14 cellular contexts compared by ENCODE assay signal in the genomic region with DNA sequence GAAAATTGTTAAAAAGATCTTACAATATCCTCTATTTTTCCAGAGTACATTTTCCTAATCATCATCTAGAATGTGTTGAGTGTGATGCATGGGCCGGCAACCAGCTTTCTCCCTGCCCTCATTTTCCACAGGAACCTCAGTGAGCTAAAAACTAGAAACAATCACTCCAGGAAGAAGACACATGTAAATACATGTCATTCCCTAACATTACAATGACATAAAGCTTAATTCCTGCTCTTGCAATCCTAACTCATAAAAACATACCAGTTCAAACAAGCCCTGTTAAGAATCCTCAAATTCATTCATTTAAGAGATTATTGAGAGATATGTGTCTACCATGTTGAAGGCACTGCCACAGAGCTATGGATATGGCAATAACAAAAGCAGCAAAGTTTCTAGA. TPM values are rescaled to one million over a fixed set of nuclear protein-coding genes. Genes with fewer than 3 reads are reported as not detected.
DNase-seq lines count a peak whose midpoint lies in the region; ATAC-seq, FAIRE-seq and TF ChIP-seq lines count a peak whose summit lies in the region.
"Had no signal": no experiment of that assay in that cellular context is flagged by ENCODE, and none has a peak within 500 bp of the region (broad histone marks: within the 10 kb centered on the region; RNA-seq: fewer than 3 reads in every experiment).

No MANE protein-coding gene starts in this region.

- no peaks in the 10 kb centered on the region for H3K27me3 Mint-ChIP-seq in MCF 10A (ENCODE audit: insufficient read depth, unreplicated experiment)
- H3K27me3 Mint-ChIP-seq in naive thymus-derived CD4-positive, alpha-beta T cell, result no peaks in the 10 kb centered on the region

- no peaks in the 10 kb centered on the region for H3K36me3 ChIP-seq in mammary epithelial cell (ENCODE audit: insufficient read depth, low read length)
- no peaks in the 10 kb centered on the region for H3K36me3 ChIP-seq in colonic mucosa
- no peaks in the 10 kb centered on the region for H3K36me3 ChIP-seq in keratinocyte (ENCODE audit: control insufficient read depth in 2 of 2, extremely low read depth in 1 of 2, insufficient read depth in 2 of 2, low read length in 2 of 2)
- H3K36me3 ChIP-seq in naive thymus-derived CD4-positive, alpha-beta T cell (ENCODE audit: control insufficient read depth in 2 of 3, insufficient read depth in 3 of 3, low read length in 3 of 3), result no peaks in the 10 kb centered on the region

- H3K27ac ChIP-seq in mammary epithelial cell (ENCODE audit: insufficient read depth, low read depth, low read length) (no peak overlapping the region), colonic mucosa (peak overlapping the region; percentile 70), keratinocyte (ENCODE audit: control insufficient read depth, insufficient read depth, low read length) (no peak overlapping the region)
- no peak overlapping the region for H3K27ac ChIP-seq in naive thymus-derived CD4-positive, alpha-beta T cell (ENCODE audit: low read depth, low read length)
- H3K27ac ChIP-seq: 22Rv1 had no signal

- H3K4me2 ChIP-seq in mammary epithelial cell (ENCODE audit: insufficient read depth, low read depth, low read length), result peak overlapping the region; percentile 41
- H3K4me2 ChIP-seq in keratinocyte (ENCODE audit: control insufficient read depth, extremely low read depth, insufficient read depth, low read depth, low read length), result peak overlapping the region; percentile 42

- no TSS peak for BruUV-seq in mammary epithelial cell (replicated peaks; lab: Mats Ljungman, UMichigan)
- no TSS peak for BruUV-seq in MCF 10A (replicated peaks; lab: Mats Ljungman, UMichigan)

- H3K36me3 Mint-ChIP-seq in MCF 10A (ENCODE audit: insufficient read depth, unreplicated experiment), result no peaks in the 10 kb centered on the region
- peaks cover 0 to 29% (median 23%) of the 10 kb centered on the region in 5 donors for H3K36me3 Mint-ChIP-seq in naive thymus-derived CD4-positive, alpha-beta T cell

- H4K20me1 ChIP-seq in mammary epithelial cell (ENCODE audit: insufficient read depth, low read length) (no peaks in the 10 kb centered on the region), keratinocyte (ENCODE audit: control insufficient read depth, extremely low read depth, insufficient read depth, low read length) (no peaks in the 10 kb centered on the region)

- dilution Hi-C loops in mammary epithelial cell (cut with HindIII; ENCODE audit: low sequenced_read_pairs), result no loop called here
- dilution Hi-C loops in keratinocyte (cut with MboI; ENCODE audit: extremely low pct_ligation_motif_present, low sequenced_read_pairs), result no loop called here

- no peak for TF ChIP-seq CTCF in mammary epithelial cell (conservative IDR thresholded peaks at IDR 0.05 in 1 of 2, IDR thresholded peaks at IDR 0.05 in 1 of 2; ENCODE audit: extremely low read depth in 1 of 2, insufficient read depth in 1 of 2, low read depth in 1 of 2, low read length in 2 of 2)
- TF ChIP-seq CTCF in MCF 10A (IDR thresholded peaks at IDR 0.05; ENCODE audit: unreplicated experiment), result no peak
- TF ChIP-seq CTCF in colonic mucosa (IDR thresholded peaks at IDR 0.05), result no peak
- no peak for TF ChIP-seq CTCF in keratinocyte (optimal IDR thresholded peaks at IDR 0.05 in 1 of 3, IDR thresholded peaks at IDR 0.05 in 1 of 3, conservative IDR thresholded peaks at IDR 0.05 in 1 of 3; ENCODE audit: extremely low read depth in 1 of 3, insufficient read depth in 2 of 3, low read length in 3 of 3)

- no peaks in the 10 kb centered on the region for H3K9me3 ChIP-seq in mammary epithelial cell (replicated peaks; ENCODE audit: insufficient read depth, low read length)
- H3K9me3 ChIP-seq in colonic mucosa, result no peaks in the 10 kb centered on the region
- no peaks in the 10 kb centered on the region for H3K9me3 ChIP-seq in keratinocyte (ENCODE audit: control insufficient read depth, low read depth, low read length)
- H3K9me3 ChIP-seq in naive thymus-derived CD4-positive, alpha-beta T cell (ENCODE audit: control insufficient read depth in 2 of 3, low read length in 3 of 3), result no peaks in the 10 kb centered on the region

- H3K4me3 Mint-ChIP-seq in MCF 10A (ENCODE audit: unreplicated experiment), result no peak overlapping the region
- H3K4me3 Mint-ChIP-seq in naive thymus-derived CD4-positive, alpha-beta T cell, result no peak overlapping the region
- H3K4me3 Mint-ChIP-seq: CD14-positive monocyte, HFFc6 had no signal

- peak overlapping the region; percentile 26 for H2AFZ ChIP-seq in mammary epithelial cell (ENCODE audit: low read depth, low read length)
- no peak overlapping the region for H2AFZ ChIP-seq in keratinocyte (ENCODE audit: control insufficient read depth, low read length)

- H3K4me3 ChIP-seq in mammary epithelial cell (replicated peaks in 1 of 3; ENCODE audit: insufficient read depth in 1 of 3, low read depth in 2 of 3, low read length in 3 of 3) (no peak overlapping the region), colonic mucosa (no peak overlapping the region), keratinocyte (ENCODE audit: control insufficient read depth in 2 of 3, extremely low read depth in 1 of 3, insufficient read depth in 2 of 3, low read depth in 1 of 3, low read length in 3 of 3) (no peak overlapping the region)
- no peak overlapping the region for H3K4me3 ChIP-seq in naive thymus-derived CD4-positive, alpha-beta T cell (ENCODE audit: low read length)

- POLR2A ChIA-PET in MCF 10A (lab: Yijun Ruan, JAX), result interaction anchor here (1.3 to 2.0 kb wide), 5 partner anchors 9 to 64 kb away, joined by 3 to 8 read pairs (median 5); partner anchors contain the start of gene ZNF622
- POLR2A ChIA-PET in naive thymus-derived CD4-positive, alpha-beta T cell (lab: Charles Lee), result no interaction called here

- CTCF ChIA-PET in mammary epithelial cell (lab: Charles Lee; ENCODE audit: low non-redundant PET), result no interaction called here
- CTCF ChIA-PET in MCF 10A (lab: Yijun Ruan, JAX), result interaction anchor here (0.6 to 3.8 kb wide), 10 partner anchors 14 to 714 kb away, joined by 3 to 22 read pairs (median 8); no protein-coding TSS in a partner anchor
- CTCF ChIA-PET in naive thymus-derived CD4-positive, alpha-beta T cell (lab: Charles Lee), result interaction anchor here (1.2 kb wide), 1 partner anchor 183 kb away, joined by 5 read pairs; no protein-coding TSS in a partner anchor

- no peaks in the 10 kb centered on the region for H3K27me3 ChIP-seq in mammary epithelial cell (ENCODE audit: insufficient read depth, low read length)
- H3K27me3 ChIP-seq in colonic mucosa, result no peaks in the 10 kb centered on the region
- no peaks in the 10 kb centered on the region for H3K27me3 ChIP-seq in keratinocyte (ENCODE audit: control insufficient read depth, extremely low read depth, insufficient read depth, low read length)
- H3K27me3 ChIP-seq in naive thymus-derived CD4-positive, alpha-beta T cell (ENCODE audit: control insufficient read depth in 2 of 2, insufficient read depth in 2 of 2, low read length in 2 of 2), result no peaks in the 10 kb centered on the region

- FAIRE-seq in keratinocyte (lab: Jason Lieb, UNC), result peak; percentile 78

- H3K79me2 ChIP-seq in mammary epithelial cell (ENCODE audit: insufficient read depth, low read length) (no peaks in the 10 kb centered on the region), keratinocyte (ENCODE audit: control insufficient read depth, insufficient read depth, low read length) (no peaks in the 10 kb centered on the region)

- H3K9me3 Mint-ChIP-seq in MCF 10A (ENCODE audit: unreplicated experiment), result no peaks in the 10 kb centered on the region
- no peaks in the 10 kb centered on the region for H3K9me3 Mint-ChIP-seq in naive thymus-derived CD4-positive, alpha-beta T cell
- H3K9me3 Mint-ChIP-seq: CD14-positive monocyte, HFFc6 had no signal

- no peaks in the 10 kb centered on the region for H3K9me1 ChIP-seq in keratinocyte (ENCODE audit: control insufficient read depth, extremely low read depth, insufficient read depth, low read length)

- peaks cover 12% of the 10 kb centered on the region for H3K4me1 Mint-ChIP-seq in MCF 10A (ENCODE audit: insufficient read depth, unreplicated experiment)
- H3K4me1 Mint-ChIP-seq in naive thymus-derived CD4-positive, alpha-beta T cell, result peaks cover 10 to 65% (median 40%) of the 10 kb centered on the region in 7 donors
- H3K4me1 Mint-ChIP-seq: CD14-positive monocyte had no signal

- in situ Hi-C loops in mammary epithelial cell (cut with MboI; ENCODE audit: low sequenced_read_pairs in 2 of 2), result loop anchor here in 1 of 2 donors (25.0 kb wide), 1 partner anchor 703 kb away; no protein-coding TSS in a partner anchor

- H3K9ac ChIP-seq in mammary epithelial cell (ENCODE audit: insufficient read depth, low read length), result no peak overlapping the region
- no peak overlapping the region for H3K9ac ChIP-seq in colonic mucosa (ENCODE audit: low read depth in 2 of 2, low read length in 2 of 2)
- H3K9ac ChIP-seq in keratinocyte (ENCODE audit: control insufficient read depth, extremely low read depth, insufficient read depth, low read length), result no peak overlapping the region

- no peak for ATAC-seq in HG03159 (IDR thresholded peaks at IDR 0.05; ENCODE audit: unreplicated experiment)
- ATAC-seq in naive thymus-derived CD4-positive, alpha-beta T cell, result no peak

- intact Hi-C loops in mammary epithelial cell (cut with micrococcal nuclease) (no loop called here), MCF 10A (cut with micrococcal nuclease) (no loop called here), colonic mucosa (cut with DNase I) (no loop called here)
- intact Hi-C loops in naive thymus-derived CD4-positive, alpha-beta T cell (cut with micrococcal nuclease), result no loop called here

- 6% methylated on average over 1 of the region's 1 CpG for WGBS in mammary epithelial cell (ENCODE audit: low coverage, missing lambda C conversion rate)

- peaks cover 18% of the 10 kb centered on the region for H3K4me1 ChIP-seq in mammary epithelial cell (ENCODE audit: insufficient read depth, low read length)
- H3K4me1 ChIP-seq in colonic mucosa, result no peaks in the 10 kb centered on the region
- H3K4me1 ChIP-seq in keratinocyte (ENCODE audit: control insufficient read depth, extremely low read depth, insufficient read depth, low read length), result peaks cover 14% of the 10 kb centered on the region
- no peaks in the 10 kb centered on the region for H3K4me1 ChIP-seq in naive thymus-derived CD4-positive, alpha-beta T cell (ENCODE audit: control insufficient read depth in 2 of 2, insufficient read depth in 2 of 2, low read length in 2 of 2)

- H3K27ac Mint-ChIP-seq in MCF 10A (ENCODE audit: low read depth, unreplicated experiment), result no peak overlapping the region
- H3K27ac Mint-ChIP-seq in naive thymus-derived CD4-positive, alpha-beta T cell, result peak overlapping the region in 4 of 9 donors; percentile 10 to 51 (median 30)
- H3K27ac Mint-ChIP-seq: CD14-positive monocyte, HFFc6 had no signal

- DNase-seq in mammary epithelial cell, result peak; percentile 35
- DNase-seq in MCF 10A (ENCODE audit: unreplicated experiment), result no peak
- DNase-seq in colonic mucosa, result no peak
- DNase-seq in keratinocyte (ENCODE audit: low read depth, low spot score), result peak; percentile 40
- no peak for DNase-seq in naive thymus-derived CD4-positive, alpha-beta T cell
- DNase-seq in HK-2 (ENCODE audit: unreplicated experiment), result no peak
- no peak for DNase-seq in NCI-H1105 (lab: John Stamatoyannopoulos, UW)
- DNase-seq: Calu3, DMS 273 treated with DMSO at 0.1 percent for 48 hours, HCEC 1CT, HFFc6 had no signal

RNA-seq across cellular contexts. Expression of gene ZNF622, which starts 18.5 kb away (rescaled TPM):
- total RNA-seq in mammary epithelial cell (10 to 100 TPM; 32.2 to 32.3 TPM), MCF 10A (2022) (34.0 and 34.1 TPM in 2 replicates), colonic mucosa (10 to 100 TPM; 53.0 to 56.3 TPM)
- polyA plus RNA-seq in mammary epithelial cell (21.1 TPM), keratinocyte (19.8 to 23.1 TPM (median 22.6 TPM) in 3 replicates)
- polyA minus RNA-seq in mammary epithelial cell (39.6 TPM), keratinocyte (6.1 to 10.3 TPM (median 8.5 TPM) in 3 replicates)
- 107 TPM for polyA plus RNA-seq in keratinocyte (2011; ENCODE audit: low read depth)
- 17.9 and 19.5 TPM in 2 replicates for polyA plus RNA-seq in keratinocyte (2011; cell fraction: cytosol; rRNA removed)
- 27.8 and 33.5 TPM in 2 replicates for polyA plus RNA-seq in keratinocyte (2011; cell fraction: nucleus; rRNA removed)
- polyA plus RNA-seq in keratinocyte (2012; ENCODE audit: low replicate concordance), result 41.5 and 51.1 TPM in 2 replicates
- polyA minus RNA-seq in keratinocyte (2011; cell fraction: cytosol; rRNA and poly(A)+ RNA removed), result 20.7 TPM
- 8.3 and 13.4 TPM in 2 replicates for polyA minus RNA-seq in keratinocyte (2011; cell fraction: nucleus; rRNA and poly(A)+ RNA removed)
- total RNA-seq in naive thymus-derived CD4-positive, alpha-beta T cell, result 10 to 100 TPM; 31.8 to 40.7 (median 36.0) TPM
- polyA plus RNA-seq in naive thymus-derived CD4-positive, alpha-beta T cell, result 10 to 100 TPM; 59.0 to 78.7 TPM

Comparison
In these comparisons a context has a peak if more than half of its experiments do, and no peak if none do; other contexts are left out.
1. DNase-seq: peak in mammary epithelial cell (single experiment) and keratinocyte (single experiment); none in MCF 10A (single experiment), colonic mucosa (single experiment), naive thymus-derived CD4-positive, alpha-beta T cell (0 of 9), HK-2 (single experiment) and NCI-H1105 (single experiment).